Comparison of ENCODE assay signal across 1 cellular context in genomic region chr20:2840138-2840966, GRCh38.
TF ChIP-seq lines count a peak whose summit lies in the region.

TSS of gene PCED1A (minus strand) at chr20:2840655. CDS start at chr20:2839912, 743 bp downstream.
TSS of gene VPS16 (plus strand) at chr20:2840745. CDS start at chr20:2840775, 30 bp downstream.

TF ChIP-seq in HepG2, 621 proteins besides CTCF, POLR2A, EP300 and RAD21 (continued from another document and continues in another):
- TF ChIP-seq RERE (CRISPR knock-in tag; IDR thresholded peaks at IDR 0.05; ENCODE audit: low read depth) (no peak), TRAFD1 (CRISPR knock-in tag; IDR thresholded peaks at IDR 0.05; ENCODE audit: borderline replicate concordance) (no peak; the same call in 1 of the 2 replicates), ZNF891 (CRISPR knock-in tag; IDR thresholded peaks at IDR 0.05) (peak; percentile 98), MIXL1 (CRISPR knock-in tag; IDR thresholded peaks at IDR 0.05) (peak; percentile 70; the same call in 1 of the 2 replicates), KDM6A (CRISPR knock-in tag; IDR thresholded peaks at IDR 0.05; ENCODE audit: low read depth) (no peak), HOXA3 (CRISPR knock-in tag; IDR thresholded peaks at IDR 0.05) (peak; percentile 100), ZBTB8A (CRISPR knock-in tag; IDR thresholded peaks at IDR 0.05; ENCODE audit: borderline replicate concordance, low read depth) (peak; percentile 93; the same call in 1 of the 2 replicates), ZUFSP (CRISPR knock-in tag; IDR thresholded peaks at IDR 0.05; ENCODE audit: borderline replicate concordance) (no peak), ZNF275 (CRISPR knock-in tag; IDR thresholded peaks at IDR 0.05; ENCODE audit: borderline replicate concordance) (peak; percentile 92), ZNF768 (CRISPR knock-in tag; IDR thresholded peaks at IDR 0.05) (peak; percentile 81; the same call in 1 of the 2 replicates), SOX13 (IDR thresholded peaks at IDR 0.05) (no peak), SOX13 (CRISPR knock-in tag; conservative IDR thresholded peaks at IDR 0.05 in 1 of 2, IDR thresholded peaks at IDR 0.05 in 1 of 2) (peak in 1 of 2 experiments; percentile 63; a peak in 2 of 4 replicates), ZFAT (CRISPR knock-in tag; conservative IDR thresholded peaks at IDR 0.05) (peak; percentile 79; the same call in 1 of the 2 replicates), TEAD3 (CRISPR knock-in tag; optimal IDR thresholded peaks at IDR 0.05; ENCODE audit: borderline replicate concordance) (peak; percentile 68), SATB2 (CRISPR knock-in tag; IDR thresholded peaks at IDR 0.05) (peak; percentile 93), LBX2 (CRISPR knock-in tag; IDR thresholded peaks at IDR 0.05; ENCODE audit: borderline replicate concordance) (peak; percentile 97; the same call in 1 of the 2 replicates), DNMT3B (CRISPR knock-in tag; conservative IDR thresholded peaks at IDR 0.05) (peak; percentile 89; the same call in 1 of the 2 replicates), ZNF710 (CRISPR knock-in tag; IDR thresholded peaks at IDR 0.05; ENCODE audit: borderline replicate concordance) (no peak; the same call in none of the 2 replicates), RCOR2 (CRISPR knock-in tag; IDR thresholded peaks at IDR 0.05) (peak; percentile 73; the same call in 1 of the 2 replicates), TSC22D2 (CRISPR knock-in tag; IDR thresholded peaks at IDR 0.05; ENCODE audit: borderline replicate concordance) (peak; percentile 90; the same call in 1 of the 2 replicates), RARA (CRISPR knock-in tag; IDR thresholded peaks at IDR 0.05) (peak; percentile 60; the same call in 1 of the 2 replicates), ZNF720 (CRISPR knock-in tag; IDR thresholded peaks at IDR 0.05) (no peak), MTF2 (CRISPR knock-in tag; IDR thresholded peaks at IDR 0.05; ENCODE audit: borderline replicate concordance) (no peak; the same call in 1 of the 2 replicates), HNRNPLL (IDR thresholded peaks at IDR 0.05; ENCODE audit: low read depth, low read length, poor library complexity, severe bottlenecking) (no peak), ZNF430 (CRISPR knock-in tag; IDR thresholded peaks at IDR 0.05) (peak; percentile 98), ELF3 (CRISPR knock-in tag; IDR thresholded peaks at IDR 0.05) (peak; percentile 92), ATF1 (CRISPR knock-in tag; IDR thresholded peaks at IDR 0.05) (no peak), TEF (CRISPR knock-in tag; IDR thresholded peaks at IDR 0.05) (peak; percentile 92; the same call in 1 of the 2 replicates), ZNF577 (CRISPR knock-in tag; IDR thresholded peaks at IDR 0.05; ENCODE audit: borderline replicate concordance, low read depth) (peak; percentile 63; the same call in 1 of the 2 replicates), ZNF691 (CRISPR knock-in tag; IDR thresholded peaks at IDR 0.05; ENCODE audit: borderline replicate concordance, low read depth) (peak; percentile 64; the same call in 1 of the 2 replicates), ZNF543 (CRISPR knock-in tag; IDR thresholded peaks at IDR 0.05) (peak; percentile 99), POGK (CRISPR knock-in tag; conservative IDR thresholded peaks at IDR 0.05) (peak; percentile 97), ZNF292 (CRISPR knock-in tag; IDR thresholded peaks at IDR 0.05; ENCODE audit: borderline replicate concordance, low read depth) (peak; percentile 25; the same call in 1 of the 2 replicates), PHF20 (CRISPR knock-in tag; IDR thresholded peaks at IDR 0.05) (peak; percentile 97), LCORL (IDR thresholded peaks at IDR 0.05) (peak; percentile 77), LCORL (CRISPR knock-in tag; IDR thresholded peaks at IDR 0.05) (peak; percentile 91; the same call in 1 of the 2 replicates), MTF1 (CRISPR knock-in tag; IDR thresholded peaks at IDR 0.05) (peak; percentile 96), CCDC6 (CRISPR knock-in tag; IDR thresholded peaks at IDR 0.05) (peak; percentile 98), TBX3 (IDR thresholded peaks at IDR 0.05; ENCODE audit: borderline replicate concordance) (0 out of 2 replicates have a peak, but pooled peaks have one; percentile 20), ZSCAN22 (CRISPR knock-in tag; IDR thresholded peaks at IDR 0.05) (no peak; the same call in 1 of the 2 replicates), YEATS2 (CRISPR knock-in tag; IDR thresholded peaks at IDR 0.05; ENCODE audit: borderline replicate concordance) (peak; percentile 95)
